ENCODE assay signal across 16 cellular contexts in genomic region chr5:167065784-167066183, GRCh38.
A peak's percentile ranks its signal among the peaks of the same experiment; 100 is the strongest.
DNase-seq lines count a peak whose midpoint lies in the region; ATAC-seq and TF ChIP-seq lines count a peak whose summit lies in the region.
"Had no signal": no experiment of that assay in that cellular context is flagged by ENCODE, and none has a peak within 500 bp of the region (broad histone marks: within the 10 kb centered on the region; RNA-seq: fewer than 3 reads in every experiment).

No MANE protein-coding gene starts in this region.

- no peak for TF ChIP-seq CTCF in neural crest cell (conservative IDR thresholded peaks at IDR 0.05)
- TF ChIP-seq CTCF in tibial artery (IDR thresholded peaks at IDR 0.05), result no peak

- peak overlapping the region; percentile 54 for H3K27ac Mint-ChIP-seq in neural crest cell (ENCODE audit: unreplicated experiment)
- H3K27ac Mint-ChIP-seq: CD8-positive, alpha-beta memory T cell; GM23338 had no signal

- no peaks in the 10 kb centered on the region for H3K4me1 ChIP-seq in tibial artery
- H3K4me1 ChIP-seq: BLaER1, Caco-2 had no signal

- no peak overlapping the region for H3K27ac ChIP-seq in tibial artery
- H3K27ac ChIP-seq: BLaER1 had no signal

- H3K36me3 ChIP-seq in tibial artery, result no peaks in the 10 kb centered on the region
- H3K36me3 ChIP-seq: BLaER1 had no signal

- peak; percentile 51 for DNase-seq in G401 (ENCODE audit: low spot score)
- DNase-seq in cerebellar cortex (ENCODE audit: low spot score), result peak; percentile 79
- no peak for DNase-seq in neural crest cell (ENCODE audit: low read depth, low spot score)
- peak; percentile 50 for DNase-seq in retina
- no peak for DNase-seq in tibial artery
- no peak for DNase-seq in activated CD4-positive, alpha-beta T cell treated with anti-CD3 and anti-CD28 coated beads for 48 hours
- no peak for DNase-seq in dermis blood vessel endothelial cell
- DNase-seq: 8988T; AML-193; Caco-2; CD8-positive, alpha-beta memory T cell; DMS53; H7 had no signal

- ATAC-seq in GM21515 (IDR thresholded peaks at IDR 0.05; ENCODE audit: unreplicated experiment), result no peak
- ATAC-seq: GM23338 had no signal

- H3K4me3 ChIP-seq in tibial artery, result no peak overlapping the region
- H3K4me3 ChIP-seq: BLaER1, GM23338 had no signal

- no peaks in the 10 kb centered on the region for H3K9me3 Mint-ChIP-seq in neural crest cell
- H3K9me3 Mint-ChIP-seq: GM23338 had no signal

- H3K9me3 ChIP-seq in tibial artery, result no peaks in the 10 kb centered on the region
- H3K9me3 ChIP-seq: BLaER1, Caco-2 had no signal

- H3K27me3 ChIP-seq in tibial artery, result no peaks in the 10 kb centered on the region
- H3K27me3 ChIP-seq: BLaER1 had no signal

- H3K27me3 Mint-ChIP-seq in neural crest cell (ENCODE audit: low read depth), result no peaks in the 10 kb centered on the region

- intact Hi-C loops in tibial artery (cut with DNase I; ENCODE audit: low total_unique reads), result no loop called here

- no peak overlapping the region for H3K4me3 Mint-ChIP-seq in neural crest cell
- H3K4me3 Mint-ChIP-seq: CD8-positive, alpha-beta memory T cell; GM23338 had no signal

- H3K4me1 Mint-ChIP-seq in neural crest cell, result peaks cover 18% of the 10 kb centered on the region
- H3K4me1 Mint-ChIP-seq: CD8-positive, alpha-beta memory T cell had no signal

- H3K36me3 Mint-ChIP-seq in neural crest cell (ENCODE audit: low read depth), result no peaks in the 10 kb centered on the region
- H3K36me3 Mint-ChIP-seq: CD8-positive, alpha-beta memory T cell had no signal

- in situ Hi-C loops in G401 (cut with HindIII; ENCODE audit: low sequenced_read_pairs), result no loop called here

Comparison
In these comparisons a context has a peak if more than half of its experiments do, and no peak if none do; other contexts are left out.
1. DNase-seq: peak in G401 (single experiment), cerebellar cortex (single experiment) and retina (single experiment); none in neural crest cell (single experiment), tibial artery (0 of 2), activated CD4-positive, alpha-beta T cell treated with anti-CD3 and anti-CD28 coated beads for 48 hours (single experiment) and dermis blood vessel endothelial cell (single experiment).